20 cellular contexts compared by ENCODE assay signal in genomic region chr9:108377382-108377781, GRCh38.
"Had no signal": no experiment of that assay in that cellular context is flagged by ENCODE, and none has a peak within 500 bp of the region (broad histone marks: within the 10 kb centered on the region; RNA-seq: fewer than 3 reads in every experiment).

No MANE protein-coding gene starts in this region.

- ATAC-seq: gastrocnemius medialis; lower lobe of right lung; psoas muscle; sciatic nerve; stimulated activated naive B cell treated with anti-CD40 and anti-IgM and Interleukin-4, amounts not matched to agents 10 μg/mL and 1 μg/mL and 100 μg/mL, for 72 hours; stimulated activated naive CD8-positive, alpha-beta T cell treated with anti-CD3 and anti-CD28 coated beads, Interleukin-15, amount 100 ng/mL, for 72 hours had no signal

- DNase-seq: effector memory CD4-positive, alpha-beta T cell; gastrocnemius medialis; glutamatergic neuron; left ventricle myocardium inferior; lower lobe of right lung; naive B cell; nephron progenitor cell; psoas muscle; retina; spleen; stimulated activated CD4-positive, alpha-beta T cell treated with anti-CD3 and anti-CD28 coated beads, Interleukin-15, amount 100 ng/mL, for 24 hours; stimulated activated CD4-positive, alpha-beta T cell treated with anti-CD3 and anti-CD28 coated beads, Interleukin-1b, Interleukin-23, amount 100 ng/mL, for 48 hours; stimulated activated CD4-positive, alpha-beta T cell treated with anti-CD3 and anti-CD28 coated beads, Interleukin-4, amount 100 ng/mL, for 24 hours; stimulated activated naive B cell treated with anti-CD40 and anti-IgM and Interleukin-4, amounts not matched to agents 10 μg/mL and 1 μg/mL and 100 μg/mL, for 72 hours; stimulated activated naive CD8-positive, alpha-beta T cell treated with anti-CD3 and anti-CD28 coated beads, Interleukin-15, amount 100 ng/mL, for 72 hours; testis had no signal

- H3K36me3 ChIP-seq: esophagus muscularis mucosa, gastrocnemius medialis, left ventricle myocardium inferior, lower lobe of right lung, spleen, tibial nerve had no signal

- H3K4me3 ChIP-seq: esophagus muscularis mucosa, gastrocnemius medialis, left ventricle myocardium inferior, lower lobe of right lung, psoas muscle, spleen, testis, tibial nerve had no signal

- H3K4me1 ChIP-seq: esophagus muscularis mucosa, gastrocnemius medialis, left ventricle myocardium inferior, lower lobe of right lung, psoas muscle, spleen, testis, tibial nerve had no signal

- H3K9me3 ChIP-seq: gastrocnemius medialis, lower lobe of right lung, psoas muscle, testis had no signal

- H3K27me3 ChIP-seq: esophagus muscularis mucosa, gastrocnemius medialis, spleen, testis, tibial nerve had no signal

- H3K27ac ChIP-seq: epithelial cell of prostate, esophagus muscularis mucosa, gastrocnemius medialis, left ventricle myocardium inferior, lower lobe of right lung, psoas muscle, spleen, testis, tibial nerve had no signal
